In genomic region chr4:139528377-139529005, GRCh38 we compare ENCODE assay signal across 8 cellular contexts. TPM values are rescaled to one million over a fixed set of nuclear protein-coding genes. Genes with fewer than 3 reads are reported as not detected.
DNase-seq lines count a peak whose midpoint lies in the region; ATAC-seq and TF ChIP-seq lines count a peak whose summit lies in the region.

No MANE protein-coding gene starts in this region.

- no peak overlapping the region for H3K4me3 ChIP-seq in vagina

- no peak for TF ChIP-seq POLR2A in vagina (IDR thresholded peaks at IDR 0.05)

- H3K36me3 ChIP-seq in vagina: peaks cover 0 to 25% of the 10 kb centered on the region in 2 donors

- ATAC-seq in GM21737 (IDR thresholded peaks at IDR 0.05; ENCODE audit: unreplicated experiment) (peak; percentile 64), HG03196 (IDR thresholded peaks at IDR 0.05; ENCODE audit: unreplicated experiment) (no peak)

- intact Hi-C loops in vagina (cut with DNase I): no loop called here

- DNase-seq in GM04504 (ENCODE audit: low read depth) (peak; percentile 81), LHCN-M2 (ENCODE audit: low read depth) (peak; percentile 92), glomerular visceral epithelial cell (ENCODE audit: extremely low spot score) (peak; percentile 65), vagina (ENCODE audit: extremely low spot score in 2 of 2) (no peak), substantia nigra (lab: John Stamatoyannopoulos, UW) (no peak)
- DNase-seq in activated effector memory CD4-positive, alpha-beta T cell treated with anti-CD3 and anti-CD28 coated beads, Interleukin-2, amount 50 U/mL, for 16 hours: no peak

- TF ChIP-seq CTCF in vagina (IDR thresholded peaks at IDR 0.05): no peak

- no peaks in the 10 kb centered on the region for H3K9me3 ChIP-seq in vagina

- peaks cover 20% of the 10 kb centered on the region for H3K4me1 ChIP-seq in vagina

- H3K27ac ChIP-seq in vagina: peak overlapping the region; percentile 13
- no peak overlapping the region for H3K27ac ChIP-seq in substantia nigra (ENCODE audit: low read depth, low read length, poor library complexity, severe bottlenecking)

- no peaks in the 10 kb centered on the region for H3K27me3 ChIP-seq in vagina

RNA-seq across cellular contexts. Expression of gene SETD7, which starts 27.5 kb away (rescaled TPM):
- 41.2 and 45.5 TPM in 2 replicates for total RNA-seq in LHCN-M2 (2014; rRNA removed)
- polyA plus RNA-seq in LHCN-M2 (2012): 13.8 TPM
- total RNA-seq in vagina: 51.8 TPM

Comparison
In these comparisons a context has a peak if more than half of its experiments do, and no peak if none do; other contexts are left out.
1. DNase-seq: peak in GM04504 (single experiment), LHCN-M2 (single experiment) and glomerular visceral epithelial cell (single experiment); none in vagina (0 of 2), substantia nigra (0 of 49) and activated effector memory CD4-positive, alpha-beta T cell treated with anti-CD3 and anti-CD28 coated beads, Interleukin-2, amount 50 U/mL, for 16 hours (single experiment).